11 cellular contexts compared by ENCODE assay signal in the genomic region with DNA sequence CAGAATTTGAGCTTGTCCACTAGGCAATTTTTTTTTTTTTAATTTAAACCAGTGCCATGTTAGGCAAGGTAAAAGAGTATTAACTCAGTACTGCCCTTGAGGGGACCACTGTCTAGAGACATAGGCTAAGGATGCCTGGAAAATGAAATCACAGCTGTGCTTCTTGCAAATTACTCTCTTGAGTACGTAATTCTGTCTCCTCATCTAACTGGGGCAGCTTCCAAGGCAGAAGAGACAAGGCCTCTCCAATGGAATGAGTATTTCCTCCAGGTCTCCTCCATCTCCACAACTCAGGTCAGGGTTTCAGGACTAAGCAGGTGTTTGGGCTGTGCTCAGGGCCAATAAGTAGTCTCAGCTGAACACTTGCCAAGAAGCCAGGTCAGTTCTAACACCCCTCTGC. TPM values are rescaled to one million over a fixed set of nuclear protein-coding genes. Genes with fewer than 3 reads are reported as not detected.
DNase-seq lines count a peak whose midpoint lies in the region; ATAC-seq lines count a peak whose summit lies in the region.
"Had no signal": no experiment of that assay in that cellular context is flagged by ENCODE, and none has a peak within 500 bp of the region (broad histone marks: within the 10 kb centered on the region; RNA-seq: fewer than 3 reads in every experiment).

No MANE protein-coding gene starts in this region.

- H3K4me3 Mint-ChIP-seq in activated T-helper 17 cell treated with anti-CD3 and anti-CD28 coated beads, Interleukin-2, amount 50 U/mL, for 72 hours = no peak overlapping the region
- H3K4me3 Mint-ChIP-seq: activated CD4-positive, alpha-beta memory T cell treated with anti-CD3 and anti-CD28 coated beads for 36 hours had no signal

- no peaks in the 10 kb centered on the region for H3K27me3 ChIP-seq in skeletal muscle tissue (ENCODE audit: control insufficient read depth in 3 of 3, insufficient read depth in 3 of 3, low read length in 3 of 3)

- H3K4me1 Mint-ChIP-seq in activated T-helper 17 cell treated with anti-CD3 and anti-CD28 coated beads, Interleukin-2, amount 50 U/mL, for 72 hours = no peaks in the 10 kb centered on the region

- peak overlapping the region; percentile 35 for H3K27ac Mint-ChIP-seq in activated T-helper 17 cell treated with anti-CD3 and anti-CD28 coated beads, Interleukin-2, amount 50 U/mL, for 72 hours
- H3K27ac Mint-ChIP-seq: activated CD4-positive, alpha-beta memory T cell treated with anti-CD3 and anti-CD28 coated beads for 36 hours had no signal

- H3K27ac ChIP-seq in skeletal muscle tissue (ENCODE audit: low read depth, low read length) = peak overlapping the region; percentile 63

- ATAC-seq in activated T-helper 17 cell treated with anti-CD3 and anti-CD28 coated beads, Interleukin-2, amount 50 U/mL, for 72 hours (replicated peaks) = no peak
- ATAC-seq in left cardiac atrium = peak; percentile 42 to 60

- H3K4me3 ChIP-seq in skeletal muscle tissue (ENCODE audit: low read length in 3 of 3) = peak overlapping the region in 2 of 3 donors; percentile 6 to 35

- no peaks in the 10 kb centered on the region for H3K27me3 Mint-ChIP-seq in activated T-helper 17 cell treated with anti-CD3 and anti-CD28 coated beads, Interleukin-2, amount 50 U/mL, for 72 hours
- H3K27me3 Mint-ChIP-seq: activated CD4-positive, alpha-beta memory T cell treated with anti-CD3 and anti-CD28 coated beads for 36 hours had no signal

- no peaks in the 10 kb centered on the region for H3K9me3 Mint-ChIP-seq in activated T-helper 17 cell treated with anti-CD3 and anti-CD28 coated beads, Interleukin-2, amount 50 U/mL, for 72 hours
- H3K9me3 Mint-ChIP-seq: activated CD4-positive, alpha-beta memory T cell treated with anti-CD3 and anti-CD28 coated beads for 36 hours had no signal

- H3K9ac ChIP-seq in skeletal muscle tissue (ENCODE audit: low read depth in 1 of 3, low read length in 3 of 3) = no peak overlapping the region

- peaks cover 13 to 25% (median 21%) of the 10 kb centered on the region in 3 donors for H3K4me1 ChIP-seq in skeletal muscle tissue (ENCODE audit: control insufficient read depth in 3 of 3, insufficient read depth in 3 of 3, low read length in 3 of 3)

- intact Hi-C loops in left cardiac atrium (cut with DNase I) = no loop called here

- H3K9me3 ChIP-seq in skeletal muscle tissue (ENCODE audit: control insufficient read depth in 3 of 3, low read length in 3 of 3) = no peaks in the 10 kb centered on the region

- H3K36me3 ChIP-seq in skeletal muscle tissue (ENCODE audit: control insufficient read depth in 3 of 3, insufficient read depth in 3 of 3, low read length in 3 of 3) = peaks cover 0 to 7% (median 5%) of the 10 kb centered on the region in 3 donors

- peaks cover 41% of the 10 kb centered on the region for H3K36me3 Mint-ChIP-seq in activated T-helper 17 cell treated with anti-CD3 and anti-CD28 coated beads, Interleukin-2, amount 50 U/mL, for 72 hours (ENCODE audit: low read depth)

- DNase-seq in GM03348 (ENCODE audit: low spot score) (peak; percentile 71), left cardiac atrium (no peak), AML-193 (lab: John Stamatoyannopoulos, UW) (no peak), DMS53 (lab: John Stamatoyannopoulos, UW) (no peak)
- no peak for DNase-seq in stimulated activated naive CD4-positive, alpha-beta T cell treated with Interleukin-2 at 50 U/mL for 16 hours (lab: John Stamatoyannopoulos, UW)
- DNase-seq: activated CD4-positive, alpha-beta memory T cell treated with anti-CD3 and anti-CD28 coated beads for 36 hours; activated effector memory CD4-positive, alpha-beta T cell treated with Interleukin-2 at 50 U/mL for 16 hours; NCI-H1048 had no signal

RNA-seq across cellular contexts. Expression of gene MRPS10, which starts 33.8 kb away (rescaled TPM):
- total RNA-seq in activated T-helper 17 cell treated with anti-CD3 and anti-CD28 coated beads, Interleukin-2, amount 50 U/mL, for 72 hours = 10 to 100 TPM; 23.9 to 42.3 TPM
- total RNA-seq in left cardiac atrium (10 to 100 TPM; 39.2 to 44.2 TPM), skeletal muscle tissue (45.9 TPM)

RNA-seq across cellular contexts. Expression of gene GUCA1B, which starts 56.7 kb away (rescaled TPM):
- 1 to 10 TPM; 1.1 to 2.4 TPM for total RNA-seq in activated T-helper 17 cell treated with anti-CD3 and anti-CD28 coated beads, Interleukin-2, amount 50 U/mL, for 72 hours
- total RNA-seq in left cardiac atrium = 1 to 10 TPM in 1 of 2 donors, under 1 TPM in 1; 0.88 to 2.9 TPM
- total RNA-seq in skeletal muscle tissue = 1.6 TPM
- total RNA-seq: RPMI7951 had no signal
